Comparison of ENCODE assay signal across 19 cellular contexts in the genomic region with DNA sequence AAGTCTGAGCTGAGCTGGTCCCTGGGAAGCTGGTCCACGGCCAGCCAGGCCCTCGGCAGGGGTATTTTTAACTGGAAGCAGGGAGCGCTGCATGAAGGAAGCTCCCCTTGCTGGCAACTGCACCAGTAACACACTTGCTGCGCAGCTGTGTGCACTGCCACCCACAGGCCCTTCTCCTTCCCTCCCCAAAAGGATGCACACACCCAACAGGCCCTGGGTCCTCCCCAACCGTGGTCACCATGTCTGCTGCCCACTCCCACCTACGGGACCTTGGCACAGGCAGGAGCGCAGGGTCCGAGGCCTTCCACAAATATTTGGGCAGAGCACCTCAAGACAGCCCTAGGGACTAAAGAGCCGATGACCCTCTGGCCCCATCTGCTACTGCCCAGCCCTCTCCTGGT.
DNase-seq lines count a peak whose midpoint lies in the region; ATAC-seq and TF ChIP-seq lines count a peak whose summit lies in the region.
"Had no signal": no experiment of that assay in that cellular context is flagged by ENCODE, and none has a peak within 500 bp of the region (broad histone marks: within the 10 kb centered on the region; RNA-seq: fewer than 3 reads in every experiment).

No MANE protein-coding gene starts in this region.

- no peak overlapping the region for H3K23ac ChIP-seq in neuronal stem cell (ENCODE audit: low read depth, low read length, poor library complexity)

- no peaks in the 10 kb centered on the region for H3K27me3 ChIP-seq in heart left ventricle
- no peaks in the 10 kb centered on the region for H3K27me3 ChIP-seq in right cardiac atrium (ENCODE audit: control insufficient read depth, insufficient read depth)
- H3K27me3 ChIP-seq in neuronal stem cell (ENCODE audit: control insufficient read depth in 3 of 3, insufficient read depth in 3 of 3, low read depth in 1 of 3, low read length in 3 of 3) = no peaks in the 10 kb centered on the region
- H3K27me3 ChIP-seq in Peyer's patch = no peaks in the 10 kb centered on the region

- H3K27ac Mint-ChIP-seq in WTC11 (no peak overlapping the region), Calu3 (ENCODE audit: unreplicated experiment) (no peak overlapping the region)

- intact Hi-C loops in heart left ventricle (cut with DNase I) = loop anchor here in 1 of 10 donors (10.0 kb wide), 1 partner anchor 441 kb away; no protein-coding TSS in a partner anchor
- intact Hi-C loops in right cardiac atrium (cut with DNase I) = no loop called here
- intact Hi-C loops in Calu3 (cut with micrococcal nuclease; ENCODE audit: unreplicated experiment) = no loop called here

- H4K91ac ChIP-seq in neuronal stem cell (ENCODE audit: low read depth, low read length, poor library complexity) = no peak overlapping the region

- no peak overlapping the region for H2BK120ac ChIP-seq in neuronal stem cell (ENCODE audit: low read depth, low read length)

- peak overlapping the region; percentile 63 for H3K18ac ChIP-seq in neuronal stem cell (ENCODE audit: low read length)

- H3K27ac ChIP-seq in heart left ventricle (peak overlapping the region in 9 of 12 donors; percentile 30 to 71 (median 50)), right cardiac atrium (ENCODE audit: low read length) (peak overlapping the region; percentile 53), neuronal stem cell (replicated peaks; ENCODE audit: low read length) (no peak overlapping the region), Peyer's patch (no peak overlapping the region), substantia nigra (ENCODE audit: low read depth, low read length, poor library complexity, severe bottlenecking) (no peak overlapping the region)

- POLR2A ChIA-PET in WTC11 (lab: Charles Lee) = no interaction called here

- H2BK12ac ChIP-seq in neuronal stem cell (ENCODE audit: low read length) = peak overlapping the region; percentile 36

- no peak overlapping the region for H4K8ac ChIP-seq in neuronal stem cell (ENCODE audit: low read depth, low read length)

- H3K9me3 ChIP-seq in heart left ventricle (no peaks in the 10 kb centered on the region), right cardiac atrium (ENCODE audit: control insufficient read depth, low read length) (no peaks in the 10 kb centered on the region), neuronal stem cell (replicated peaks in 1 of 2; ENCODE audit: control insufficient read depth in 2 of 2, insufficient read depth in 1 of 2, low read depth in 1 of 2, low read length in 2 of 2) (no peaks in the 10 kb centered on the region), Peyer's patch (no peaks in the 10 kb centered on the region)

- H3K27me3 Mint-ChIP-seq in WTC11 (ENCODE audit: low read depth) (no peaks in the 10 kb centered on the region; the same call in 1 of the 2 replicates), Calu3 (ENCODE audit: unreplicated experiment) (peaks cover 95% of the 10 kb centered on the region)

- peak overlapping the region; percentile 61 for H2AK5ac ChIP-seq in neuronal stem cell (ENCODE audit: low read depth, low read length)

- H3K9me3 Mint-ChIP-seq in WTC11 (no peaks in the 10 kb centered on the region), Calu3 (ENCODE audit: low read depth, unreplicated experiment) (no peaks in the 10 kb centered on the region)
- H3K9me3 Mint-ChIP-seq: H9 had no signal

- TF ChIP-seq CTCF in WTC11 (IDR thresholded peaks at IDR 0.05) (no peak; the same call in 1 of the 2 replicates), heart left ventricle (IDR thresholded peaks at IDR 0.05) (peak in 5 of 12 donors; percentile 7 to 35 (median 8)), Peyer's patch (IDR thresholded peaks at IDR 0.05) (no peak), Calu3 (IDR thresholded peaks at IDR 0.05; ENCODE audit: unreplicated experiment) (no peak)

- BruUV-seq in Calu3 (replicated peaks; lab: Mats Ljungman, UMichigan) = no TSS peak

- H3K79me1 ChIP-seq in neuronal stem cell (ENCODE audit: low read depth, low read length) = no peaks in the 10 kb centered on the region

- TF ChIP-seq POLR2A in heart left ventricle (IDR thresholded peaks at IDR 0.05) (no peak), Peyer's patch (IDR thresholded peaks at IDR 0.05) (no peak)

- H3K4me3 Mint-ChIP-seq in WTC11 (no peak overlapping the region), Calu3 (ENCODE audit: low read depth, unreplicated experiment) (no peak overlapping the region)
- H3K4me3 Mint-ChIP-seq: CD4-positive, CD25-positive, alpha-beta regulatory T cell; H9 had no signal

- ATAC-seq in WTC11 (no peak), heart left ventricle (peak; percentile 57 to 73 (median 71)), right cardiac atrium (peak; percentile 43 to 47)

- peak overlapping the region; percentile 8 for H3K4ac ChIP-seq in neuronal stem cell (ENCODE audit: low read length)

- no peak overlapping the region for H3K9ac ChIP-seq in neuronal stem cell (ENCODE audit: low read depth, low read length, poor library complexity)

- no peak overlapping the region for H2BK5ac ChIP-seq in neuronal stem cell (ENCODE audit: low read length)

- CTCF ChIA-PET in WTC11 (lab: Charles Lee) = interaction anchor here (0.6 to 3.1 kb wide), 15 partner anchors 8 to 470 kb away, joined by 3 to 36 read pairs (median 4); no protein-coding TSS in a partner anchor
- CTCF ChIA-PET in Calu3 (lab: Charles Lee) = interaction anchor here (1.2 to 1.4 kb wide), 2 partner anchors 8 to 16 kb away, joined by 3 read pairs; no protein-coding TSS in a partner anchor

- H3K4me1 Mint-ChIP-seq in WTC11 = peaks cover 22% of the 10 kb centered on the region
- no peaks in the 10 kb centered on the region for H3K4me1 Mint-ChIP-seq in Calu3 (ENCODE audit: low read depth, unreplicated experiment)
- H3K4me1 Mint-ChIP-seq: CD4-positive, CD25-positive, alpha-beta regulatory T cell had no signal

- H3K36me3 Mint-ChIP-seq in WTC11 (no peaks in the 10 kb centered on the region), Calu3 (ENCODE audit: insufficient read depth, unreplicated experiment) (no peaks in the 10 kb centered on the region)
- H3K36me3 Mint-ChIP-seq: CD4-positive, CD25-positive, alpha-beta regulatory T cell had no signal

- H2AFZ ChIP-seq in neuronal stem cell (ENCODE audit: low read length) = no peak overlapping the region

- H3K4me3 ChIP-seq in heart left ventricle (no peak overlapping the region), right cardiac atrium (ENCODE audit: low read length) (no peak overlapping the region), neuronal stem cell (ENCODE audit: low read length in 2 of 2) (no peak overlapping the region), Peyer's patch (no peak overlapping the region)

- DNase-seq in WTC11 (ENCODE audit: low spot score) = no peak
- DNase-seq in heart left ventricle = peak in 4 of 5 donors; percentile 45 to 75 (median 57)
- DNase-seq in right cardiac atrium = peak in 1 of 3 donors; percentile 77
- DNase-seq in neuronal stem cell (ENCODE audit: low spot score) = no peak
- no peak for DNase-seq in GOT3 (lab: John Stamatoyannopoulos, UW)
- no peak for DNase-seq in Peyer's patch
- no peak for DNase-seq in substantia nigra (lab: John Stamatoyannopoulos, UW)
- DNase-seq in Calu3 = no peak
- DNase-seq: CD4-positive, CD25-positive, alpha-beta regulatory T cell; DMS79 treated with DMSO at 0.1 percent for 48 hours; GF-D8; KBM-7; MV-4-11; NCI-H1105; NCI-H1436 treated with DMSO at 0.1 percent for 48 hours; NCI-H187 treated with DMSO at 0.1 percent for 48 hours; NCI-H2171 treated with DMSO at 0.1 percent for 48 hours; NCI-H748 treated with DMSO at 0.1 percent for 48 hours had no signal

- H3K36me3 ChIP-seq in heart left ventricle (no peaks in the 10 kb centered on the region), neuronal stem cell (replicated peaks in 1 of 2; ENCODE audit: control insufficient read depth in 2 of 2, insufficient read depth in 2 of 2, low read length in 2 of 2) (no peaks in the 10 kb centered on the region), Peyer's patch (no peaks in the 10 kb centered on the region)

- 67 to 74% (median 69%) methylated on average over 8 to 9 of the region's 9 CpGs for WGBS in heart left ventricle, 4 donors
- 70% methylated on average over 9 of the region's 9 CpGs for WGBS in right cardiac atrium
- no CpG with 5 or more reads among the region's 9 CpGs for WGBS in neuronal stem cell (ENCODE audit: extremely low coverage in 2 of 2, insufficient read length in 2 of 2, insufficient replicate concordance in 1 of 2), 2 donors

- no peak overlapping the region for H2BK15ac ChIP-seq in neuronal stem cell (ENCODE audit: low read length)

- H3K4me2 ChIP-seq in neuronal stem cell (ENCODE audit: insufficient read depth, low read length, poor library complexity, severe bottlenecking) = no peak overlapping the region

- no peak overlapping the region for H3K14ac ChIP-seq in neuronal stem cell (ENCODE audit: low read length)

- H3K4me1 ChIP-seq in heart left ventricle = peaks cover 0 to 38% (median 15%) of the 10 kb centered on the region in 12 donors
- H3K4me1 ChIP-seq in right cardiac atrium (ENCODE audit: control insufficient read depth, insufficient read depth, low read length) = peaks cover 5% of the 10 kb centered on the region
- peaks cover 16 to 20% of the 10 kb centered on the region in 2 donors for H3K4me1 ChIP-seq in neuronal stem cell (ENCODE audit: control insufficient read depth in 2 of 2, insufficient read depth in 1 of 2, low read depth in 1 of 2, low read length in 2 of 2)
- no peaks in the 10 kb centered on the region for H3K4me1 ChIP-seq in Peyer's patch

TF ChIP-seq in WTC11, 78 proteins besides CTCF, POLR2A, EP300 and RAD21:
- TF ChIP-seq TEAD1 (CRISPR knock-in tag; IDR thresholded peaks at IDR 0.05) = no peak
- 0 out of 2 replicates have a peak, but pooled peaks have one; percentile 9 for TF ChIP-seq FOXP1 (CRISPR knock-in tag; IDR thresholded peaks at IDR 0.05; ENCODE audit: borderline replicate concordance)

Comparison
In these comparisons a context has a peak if more than half of its experiments do, and no peak if none do; other contexts are left out.
1. DNase-seq: peak in heart left ventricle (4 of 5); none in WTC11 (single experiment), neuronal stem cell (single experiment), GOT3 (single experiment), Peyer's patch (0 of 3), substantia nigra (0 of 49) and Calu3 (single experiment).
2. H3K27ac ChIP-seq: peak in heart left ventricle (9 of 12) and right cardiac atrium (single experiment); none in neuronal stem cell (single experiment), Peyer's patch (0 of 4) and substantia nigra (single experiment).